Comparison of ENCODE assay signal across 1 cellular context in genomic region chr2:11482473-11483031, GRCh38.
TF ChIP-seq lines count a peak whose summit lies in the region.

No MANE protein-coding gene starts in this region.

TF ChIP-seq in SK-N-SH, 30 proteins besides CTCF, POLR2A, EP300 and RAD21 (continued from another document):
- no peak for TF ChIP-seq FOSL2 (IDR thresholded peaks at IDR 0.05; ENCODE audit: borderline replicate concordance, low read depth)
